24 cellular contexts compared by ENCODE assay signal in the genomic region with DNA sequence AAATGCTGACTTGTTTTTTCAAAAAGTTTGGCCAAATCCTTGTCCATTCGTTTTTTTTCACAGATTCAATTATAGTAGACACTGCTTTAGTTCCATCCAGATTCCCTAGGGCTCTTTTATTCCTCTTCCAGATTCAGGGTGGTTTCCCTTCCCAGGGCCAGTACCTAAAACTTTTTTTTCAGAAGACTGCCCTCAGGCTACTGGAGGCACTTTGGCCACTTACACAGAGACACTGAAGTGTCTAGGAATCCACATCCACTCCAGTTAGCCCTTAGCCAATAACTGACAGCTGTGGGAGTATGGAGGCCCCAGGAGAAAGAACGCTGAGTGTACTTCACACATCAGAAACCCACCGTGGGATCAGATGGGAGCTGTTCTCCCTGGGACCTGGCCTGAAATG.
DNase-seq lines count a peak whose midpoint lies in the region; ATAC-seq and TF ChIP-seq lines count a peak whose summit lies in the region.
"Had no signal": no experiment of that assay in that cellular context is flagged by ENCODE, and none has a peak within 500 bp of the region (broad histone marks: within the 10 kb centered on the region; RNA-seq: fewer than 3 reads in every experiment).

No MANE protein-coding gene starts in this region.

- H3K4me2 ChIP-seq in mesendoderm (ENCODE audit: low read length) = no peak overlapping the region
- H3K4me2 ChIP-seq: SK-N-SH had no signal

- H3K18ac ChIP-seq in mesendoderm (ENCODE audit: low read length) = no peak overlapping the region

- H4K5ac ChIP-seq in mesendoderm (ENCODE audit: low read length) = no peak overlapping the region

- H3K23ac ChIP-seq in mesendoderm (ENCODE audit: low read length) = no peak overlapping the region

- H3K36me3 ChIP-seq in mesendoderm (ENCODE audit: control insufficient read depth, insufficient read depth, low read length) = no peaks in the 10 kb centered on the region

- ATAC-seq in GM18861 (IDR thresholded peaks at IDR 0.05; ENCODE audit: unreplicated experiment) (no peak), GM21737 (IDR thresholded peaks at IDR 0.05; ENCODE audit: unreplicated experiment) (no peak)
- ATAC-seq: GM12878 had no signal

- peak overlapping the region; percentile 92 for H2BK120ac ChIP-seq in mesendoderm (ENCODE audit: low read depth, low read length)

- no peak overlapping the region for H2BK15ac ChIP-seq in mesendoderm (replicated peaks; ENCODE audit: low read depth)

- no peaks in the 10 kb centered on the region for H3K79me1 ChIP-seq in mesendoderm (ENCODE audit: low read length)

- H3K56ac ChIP-seq in mesendoderm (ENCODE audit: low read length) = no peak overlapping the region

- H3K9ac ChIP-seq in mesendoderm (ENCODE audit: low read length) = no peak overlapping the region
- H3K9ac ChIP-seq: SK-N-SH had no signal

- TF ChIP-seq CTCF in GM10266 (IDR thresholded peaks at IDR 0.05; ENCODE audit: control insufficient read depth, insufficient read depth, low read depth, missing control alignments) = no peak

- H3K4me3 ChIP-seq in mesendoderm (ENCODE audit: low read length) = no peak overlapping the region
- H3K4me3 ChIP-seq: GM12878 had no signal

- peak; percentile 9 for DNase-seq in ELR (ENCODE audit: low read depth)
- DNase-seq in M059J (ENCODE audit: low read depth) = peak; percentile 83
- DNase-seq in mesendoderm = no peak
- no peak for DNase-seq in GM10266 (ENCODE audit: extremely low spot score)
- DNase-seq in NOMO-1 (lab: John Stamatoyannopoulos, UW; ENCODE audit: unreplicated experiment in 2 of 2) = no peak
- DNase-seq: C1 segment of cervical spinal cord; CD4-positive, alpha-beta memory T cell; COR-L47; DMS79; KG1; NCI-H1048; NCI-H1417 treated with DMSO at 0.1 percent for 48 hours; NCI-H1694 treated with DMSO at 0.1 percent for 48 hours; NCI-H2081; NCI-H2171; NCI-H226; NCI-H510A; NCI-H69; OCI-M1; SK-N-SH; SW 1271 had no signal

- no peak overlapping the region for H4K8ac ChIP-seq in mesendoderm (ENCODE audit: low read depth, low read length)

- H3K27me3 ChIP-seq in mesendoderm (ENCODE audit: insufficient read depth, low read length, poor library complexity) = no peaks in the 10 kb centered on the region

- peaks cover 6% of the 10 kb centered on the region for H3K4me1 ChIP-seq in mesendoderm (ENCODE audit: control insufficient read depth, low read depth, low read length)

- no peaks in the 10 kb centered on the region for H3K79me2 ChIP-seq in mesendoderm (ENCODE audit: control insufficient read depth, insufficient read depth, low read length)

- no peak overlapping the region for H3K27ac ChIP-seq in mesendoderm (ENCODE audit: low read depth, low read length)

- H2BK5ac ChIP-seq in mesendoderm (ENCODE audit: low read length) = no peak overlapping the region

- no peak overlapping the region for H3K4ac ChIP-seq in mesendoderm (ENCODE audit: low read depth, low read length)

- no CpG with 5 or more reads among the region's 3 CpGs for WGBS in mesendoderm (ENCODE audit: extremely low coverage, insufficient coverage, low lambda C conversion rate)

- no peak overlapping the region for H2AK5ac ChIP-seq in mesendoderm (ENCODE audit: low read length)

Comparison
In these comparisons a context has a peak if more than half of its experiments do, and no peak if none do; other contexts are left out.
1. DNase-seq: peak in ELR (single experiment) and M059J (single experiment); none in mesendoderm (single experiment), GM10266 (single experiment) and NOMO-1 (0 of 2).